ENCODE assay signal across 20 cellular contexts in the genomic region with DNA sequence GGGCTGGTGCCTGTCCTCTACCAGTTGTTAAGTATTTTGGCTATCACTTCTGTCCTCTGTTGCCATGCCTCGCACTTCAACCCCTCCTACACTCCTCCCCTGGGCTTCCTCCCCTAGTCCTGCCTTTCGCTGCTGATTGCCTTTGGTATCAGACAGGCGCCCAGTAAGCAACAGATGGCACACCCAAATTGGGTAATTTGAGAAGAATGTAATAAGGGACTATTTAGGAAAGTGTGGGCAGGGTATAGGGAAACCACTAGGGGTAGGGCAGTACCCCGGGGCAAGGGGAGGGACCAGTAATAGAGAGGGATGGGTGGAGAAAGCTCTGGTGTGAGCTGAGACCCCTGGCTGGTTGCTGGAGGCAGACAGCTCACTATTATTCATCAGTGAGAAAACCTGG.
DNase-seq lines count a peak whose midpoint lies in the region; ATAC-seq, FAIRE-seq and TF ChIP-seq lines count a peak whose summit lies in the region.
"Had no signal": no experiment of that assay in that cellular context is flagged by ENCODE, and none has a peak within 500 bp of the region (broad histone marks: within the 10 kb centered on the region; RNA-seq: fewer than 3 reads in every experiment).

No MANE protein-coding gene starts in this region.

- H3K9me3 ChIP-seq in astrocyte (ENCODE audit: insufficient read depth, low read depth, low read length) (no peaks in the 10 kb centered on the region), smooth muscle cell (replicated peaks; ENCODE audit: low read depth) (no peaks in the 10 kb centered on the region)
- H3K9me3 ChIP-seq: heart left ventricle, upper lobe of right lung had no signal

- 79% methylated on average over 4 of the region's 4 CpGs for WGBS in smooth muscle cell (ENCODE audit: low lambda C conversion rate)

- no peaks in the 10 kb centered on the region for H3K9me3 Mint-ChIP-seq in activated naive CD4-positive, alpha-beta T cell treated with anti-CD3 and anti-CD28 coated beads, Interleukin-2, amount 50 U/mL, for 24 hours
- H3K9me3 Mint-ChIP-seq in astrocyte (ENCODE audit: unreplicated experiment) = no peaks in the 10 kb centered on the region
- H3K9me3 Mint-ChIP-seq: activated naive CD4-positive, alpha-beta T cell treated with anti-CD3 and anti-CD28 coated beads, Interleukin-2, amount 50 U/mL, for 72 hours; memory B cell had no signal

- peak overlapping the region; percentile 38 for H3K27ac Mint-ChIP-seq in activated naive CD4-positive, alpha-beta T cell treated with anti-CD3 and anti-CD28 coated beads, Interleukin-2, amount 50 U/mL, for 24 hours
- peak overlapping the region; percentile 47 for H3K27ac Mint-ChIP-seq in astrocyte (ENCODE audit: unreplicated experiment)
- H3K27ac Mint-ChIP-seq: activated naive CD4-positive, alpha-beta T cell treated with anti-CD3 and anti-CD28 coated beads, Interleukin-2, amount 50 U/mL, for 72 hours; CD8-positive, alpha-beta memory T cell; memory B cell; nephron had no signal

- H3K4me2 ChIP-seq in astrocyte (ENCODE audit: low read length) (no peak overlapping the region), smooth muscle cell (no peak overlapping the region)

- H3K27ac ChIP-seq in astrocyte (ENCODE audit: low read depth, low read length) (no peak overlapping the region), smooth muscle cell (ENCODE audit: low read depth) (no peak overlapping the region)
- H3K27ac ChIP-seq: heart left ventricle, upper lobe of right lung had no signal

- DNase-seq in activated naive CD4-positive, alpha-beta T cell treated with Interleukin-2 at 50 U/mL for 16 hours = no peak
- DNase-seq in NCI-H2227 (lab: John Stamatoyannopoulos, UW; ENCODE audit: unreplicated experiment) = peak; percentile 27
- no peak for DNase-seq in astrocyte (ENCODE audit: low read depth)
- DNase-seq in smooth muscle cell (lab: John Stamatoyannopoulos, UW; ENCODE audit: unreplicated experiment) = no peak
- DNase-seq in stimulated activated CD4-positive, alpha-beta T cell treated with anti-CD3 and anti-CD28 coated beads, Interleukin-1b, Interleukin-23, amount 100 ng/mL, for 48 hours = no peak
- DNase-seq in NCI-H2029 treated with DMSO at 0.1 percent for 48 hours (lab: John Stamatoyannopoulos, UW) = no peak
- DNase-seq: activated CD4-positive, alpha-beta T cell treated with anti-CD3 and anti-CD28 coated beads, Interleukin-2, amount 50 U/mL, for 1 hour; CD8-positive, alpha-beta memory T cell; GDM1; heart left ventricle; Kasumi-1; NCI-H1930; stimulated activated naive CD4-positive, alpha-beta T cell treated with Interleukin-2 at 50 U/mL for 16 hours; upper lobe of right lung had no signal

- no peaks in the 10 kb centered on the region for H3K79me2 ChIP-seq in astrocyte (ENCODE audit: insufficient read depth, low read length)
- H3K79me2 ChIP-seq in smooth muscle cell (ENCODE audit: low read depth) = no peaks in the 10 kb centered on the region

- H4K20me1 ChIP-seq in astrocyte (ENCODE audit: insufficient read depth, low read length) (no peaks in the 10 kb centered on the region), smooth muscle cell (ENCODE audit: low read depth) (no peaks in the 10 kb centered on the region)

- no peaks in the 10 kb centered on the region for H3K36me3 ChIP-seq in astrocyte (ENCODE audit: insufficient read depth, low read length)
- H3K36me3 ChIP-seq in smooth muscle cell (ENCODE audit: low read depth) = no peaks in the 10 kb centered on the region
- H3K36me3 ChIP-seq: heart left ventricle, upper lobe of right lung had no signal

- H2AFZ ChIP-seq in astrocyte (ENCODE audit: low read depth, low read length) = no peak overlapping the region
- H2AFZ ChIP-seq in smooth muscle cell (ENCODE audit: low read depth) = no peak overlapping the region

- peaks cover 16% of the 10 kb centered on the region for H3K4me1 ChIP-seq in astrocyte (ENCODE audit: insufficient read depth, low read length)
- H3K4me1 ChIP-seq in smooth muscle cell (ENCODE audit: low read depth) = no peaks in the 10 kb centered on the region
- H3K4me1 ChIP-seq: heart left ventricle, upper lobe of right lung had no signal

- no peaks in the 10 kb centered on the region for H3K27me3 Mint-ChIP-seq in activated naive CD4-positive, alpha-beta T cell treated with anti-CD3 and anti-CD28 coated beads, Interleukin-2, amount 50 U/mL, for 24 hours
- H3K27me3 Mint-ChIP-seq in astrocyte (ENCODE audit: low read depth, unreplicated experiment) = no peaks in the 10 kb centered on the region

- FAIRE-seq in astrocyte (lab: Jason Lieb, UNC) = no peak
- FAIRE-seq: H54 had no signal

- H3K4me3 Mint-ChIP-seq in activated naive CD4-positive, alpha-beta T cell treated with anti-CD3 and anti-CD28 coated beads, Interleukin-2, amount 50 U/mL, for 24 hours = no peak overlapping the region
- no peak overlapping the region for H3K4me3 Mint-ChIP-seq in astrocyte (ENCODE audit: unreplicated experiment)
- H3K4me3 Mint-ChIP-seq: CD8-positive, alpha-beta memory T cell; memory B cell; nephron had no signal

- no peaks in the 10 kb centered on the region for H3K27me3 ChIP-seq in astrocyte (ENCODE audit: insufficient read depth, low read length)
- no peaks in the 10 kb centered on the region for H3K27me3 ChIP-seq in smooth muscle cell (ENCODE audit: low read depth)
- H3K27me3 ChIP-seq: upper lobe of right lung had no signal

- no peaks in the 10 kb centered on the region for H3K36me3 Mint-ChIP-seq in activated naive CD4-positive, alpha-beta T cell treated with anti-CD3 and anti-CD28 coated beads, Interleukin-2, amount 50 U/mL, for 24 hours
- H3K36me3 Mint-ChIP-seq in astrocyte (ENCODE audit: low read depth, unreplicated experiment) = no peaks in the 10 kb centered on the region
- H3K36me3 Mint-ChIP-seq: activated naive CD4-positive, alpha-beta T cell treated with anti-CD3 and anti-CD28 coated beads, Interleukin-2, amount 50 U/mL, for 72 hours; CD8-positive, alpha-beta memory T cell; memory B cell had no signal

- no peaks in the 10 kb centered on the region for H3K4me1 Mint-ChIP-seq in activated naive CD4-positive, alpha-beta T cell treated with anti-CD3 and anti-CD28 coated beads, Interleukin-2, amount 50 U/mL, for 24 hours
- H3K4me1 Mint-ChIP-seq in astrocyte (ENCODE audit: low read depth, unreplicated experiment) = peaks cover 26% of the 10 kb centered on the region
- H3K4me1 Mint-ChIP-seq: CD8-positive, alpha-beta memory T cell; memory B cell; nephron had no signal

- no peaks in the 10 kb centered on the region for H3F3A ChIP-seq in smooth muscle cell (ENCODE audit: low read depth)

- no peak for ATAC-seq in GM19467 (IDR thresholded peaks at IDR 0.05; ENCODE audit: unreplicated experiment)
- ATAC-seq: activated naive CD4-positive, alpha-beta T cell treated with anti-CD3 and anti-CD28 coated beads, Interleukin-2, amount 50 U/mL, for 72 hours; heart left ventricle; upper lobe of right lung had no signal

- H3K9ac ChIP-seq in astrocyte (ENCODE audit: low read length) (no peak overlapping the region), smooth muscle cell (ENCODE audit: low read depth) (no peak overlapping the region)

- TF ChIP-seq CTCF in astrocyte (IDR thresholded peaks at IDR 0.05; ENCODE audit: insufficient read depth, low read depth, low read length) = no peak
- no peak for TF ChIP-seq CTCF in smooth muscle cell (IDR thresholded peaks at IDR 0.05; ENCODE audit: borderline replicate concordance, insufficient read depth, poor library complexity, severe bottlenecking)

- H3K4me3 ChIP-seq in astrocyte (ENCODE audit: insufficient read depth, low read depth, low read length) (no peak overlapping the region), smooth muscle cell (no peak overlapping the region)
- H3K4me3 ChIP-seq: heart left ventricle, upper lobe of right lung had no signal
